ENCODE assay signal across 22 cellular contexts in the genomic region with DNA sequence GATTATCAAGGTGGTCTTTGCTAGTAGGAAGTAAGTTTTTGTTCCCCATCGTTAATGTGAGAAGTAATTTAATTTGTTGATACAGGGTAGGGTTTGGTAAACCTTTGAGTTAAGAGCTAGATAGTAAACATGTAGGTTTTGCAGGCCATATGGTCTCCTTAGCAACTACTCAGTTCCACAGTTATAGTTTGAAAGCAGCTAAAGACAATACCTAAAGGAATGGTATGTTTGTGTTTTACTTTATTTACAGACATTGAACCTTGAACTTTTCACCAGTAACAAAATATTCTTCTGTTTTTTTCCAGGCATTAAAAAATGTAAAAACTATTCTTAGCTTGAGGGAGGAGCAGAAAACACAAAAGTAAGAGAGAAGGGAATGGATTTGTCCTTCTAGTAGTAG. TPM values are rescaled to one million over a fixed set of nuclear protein-coding genes. Genes with fewer than 3 reads are reported as not detected.
A peak's percentile ranks its signal among the peaks of the same experiment; 100 is the strongest.
DNase-seq lines count a peak whose midpoint lies in the region; ATAC-seq, FAIRE-seq and TF ChIP-seq lines count a peak whose summit lies in the region.
"Had no signal": no experiment of that assay in that cellular context is flagged by ENCODE, and none has a peak within 500 bp of the region (broad histone marks: within the 10 kb centered on the region; RNA-seq: fewer than 3 reads in every experiment).

No MANE protein-coding gene starts in this region.

- in situ Hi-C loops in gastrocnemius medialis (cut with MboI; ENCODE audit: low sequenced_read_pairs in 4 of 4), result loop anchor here in 1 of 4 donors (10.0 kb wide), 1 partner anchor 90 kb away; no protein-coding TSS in a partner anchor

- no peaks in the 10 kb centered on the region for H3K36me3 ChIP-seq in KMS-11 (ENCODE audit: insufficient read depth)
- no peaks in the 10 kb centered on the region for H3K36me3 ChIP-seq in hepatocyte (replicated peaks; ENCODE audit: insufficient read depth, low read depth)
- H3K36me3 ChIP-seq in gastrocnemius medialis, result no peaks in the 10 kb centered on the region

- no peaks in the 10 kb centered on the region for H3K9me2 ChIP-seq in hepatocyte (replicated peaks; ENCODE audit: insufficient read depth)

- H4K20me1 ChIP-seq in KMS-11 (ENCODE audit: insufficient read depth) (no peaks in the 10 kb centered on the region), hepatocyte (ENCODE audit: insufficient read depth, poor library complexity, severe bottlenecking) (no peaks in the 10 kb centered on the region)

- no peak for TF ChIP-seq CTCF in KMS-11 (conservative IDR thresholded peaks at IDR 0.05; ENCODE audit: low read depth, low read length)
- TF ChIP-seq CTCF in hepatocyte (IDR thresholded peaks at IDR 0.05; ENCODE audit: poor library complexity), result no peak
- no peak for TF ChIP-seq CTCF in gastrocnemius medialis (IDR thresholded peaks at IDR 0.05 in 4 of 5, conservative IDR thresholded peaks at IDR 0.05 in 1 of 5)

- FAIRE-seq in RCC 7860 (lab: Jason Lieb, UNC), result no peak
- FAIRE-seq: endometrium, frontal cortex had no signal

- peak; percentile 15 for DNase-seq in NCI-H2171 treated with DMSO at 0.1 percent for 48 hours (lab: John Stamatoyannopoulos, UW)
- DNase-seq in NCI-H2171 (lab: John Stamatoyannopoulos, UW), result no peak
- no peak for DNase-seq in hepatocyte (ENCODE audit: low spot score)
- DNase-seq in gastrocnemius medialis, result no peak
- DNase-seq in RCC 7860 (ENCODE audit: low spot score), result no peak
- DNase-seq: 8988T; activated CD4-positive, CD25-positive, alpha-beta regulatory T cell; CD4-positive, alpha-beta T cell; cerebellar nuclear complex; KG1; mesenchymal stem cell; NK-92 treated with Interleukin-12 subunit alpha and Interleukin-12 subunit beta, amount 100 ng/mL, for 24 hours; nucleus accumbens; SHP77; stimulated activated naive CD4-positive, alpha-beta T cell; T-helper 2 cell had no signal

- H2AFZ ChIP-seq in KMS-11 (ENCODE audit: low read depth), result no peak overlapping the region
- no peak overlapping the region for H2AFZ ChIP-seq in hepatocyte

- intact Hi-C loops in gastrocnemius medialis (cut with DNase I; ENCODE audit: low total_unique reads), result loop anchor here (2.0 kb wide), 1 partner anchor 24 kb away; no protein-coding TSS in a partner anchor

- no peaks in the 10 kb centered on the region for H3K9me3 ChIP-seq in hepatocyte (ENCODE audit: low read depth)
- no peaks in the 10 kb centered on the region for H3K9me3 ChIP-seq in gastrocnemius medialis

- H3K79me2 ChIP-seq in KMS-11 (ENCODE audit: insufficient read depth, low read depth) (no peaks in the 10 kb centered on the region), hepatocyte (peaks cover 33% of the 10 kb centered on the region)

- H3K4me1 ChIP-seq in KMS-11 (ENCODE audit: low read depth, poor library complexity, severe bottlenecking), result peaks cover 10% of the 10 kb centered on the region
- peaks cover 8% of the 10 kb centered on the region for H3K4me1 ChIP-seq in hepatocyte (ENCODE audit: insufficient read depth)
- peaks cover 27 to 47% of the 10 kb centered on the region in 2 donors for H3K4me1 ChIP-seq in gastrocnemius medialis

- WGBS in hepatocyte (ENCODE audit: low lambda C conversion rate, missing lambda C conversion rate), result 51% methylated on average over 1 of the region's 1 CpG

- no peak for ATAC-seq in gastrocnemius medialis
- no peak for ATAC-seq in HG03097 (IDR thresholded peaks at IDR 0.05; ENCODE audit: low FRiP score, unreplicated experiment)
- no peak for ATAC-seq in GM19324 (IDR thresholded peaks at IDR 0.05; ENCODE audit: low FRiP score, unreplicated experiment)

- H3K9ac ChIP-seq in KMS-11, result no peak overlapping the region

- H3K27me3 ChIP-seq in KMS-11 (ENCODE audit: insufficient read depth, low read depth) (no peaks in the 10 kb centered on the region), hepatocyte (no peaks in the 10 kb centered on the region), gastrocnemius medialis (no peaks in the 10 kb centered on the region)

- peak overlapping the region; percentile 48; the same call in 1 of the 2 replicates for H3K4me2 ChIP-seq in KMS-11
- peak overlapping the region; percentile 83 for H3K4me2 ChIP-seq in hepatocyte

- H3K4me3 ChIP-seq in KMS-11 (IDR thresholded peaks at IDR 0.05; ENCODE audit: insufficient read depth, low read depth, low read length) (no peak overlapping the region), hepatocyte (no peak overlapping the region), gastrocnemius medialis (peak overlapping the region; percentile 63 to 86 (median 80))

- no peak for TF ChIP-seq POLR2A in gastrocnemius medialis (IDR thresholded peaks at IDR 0.05)

- no peak overlapping the region for H3K27ac ChIP-seq in KMS-11
- H3K27ac ChIP-seq in hepatocyte, result peak overlapping the region; percentile 92
- peak overlapping the region; percentile 96 to 97 (median 96) for H3K27ac ChIP-seq in gastrocnemius medialis

RNA-seq across cellular contexts. Expression of a gene that starts 1.7 kb away (rescaled TPM):
- total RNA-seq in hepatocyte, result 6.5 and 8.1 TPM in 2 replicates
- 8.7 and 13.5 TPM in 2 replicates for polyA plus RNA-seq in hepatocyte
- total RNA-seq in gastrocnemius medialis, result 100 to 1,000 TPM; 208 to 439 (median 295) TPM
- total RNA-seq: activated CD8-positive, alpha-beta memory T cell treated with anti-CD3 and anti-CD28 coated beads for 36 hours; CD4-positive, alpha-beta T cell had no signal

Comparison
In these comparisons a context has a peak if more than half of its experiments do, and no peak if none do; other contexts are left out.
1. H3K4me3 ChIP-seq: peak in gastrocnemius medialis (4 of 4); none in KMS-11 (single experiment) and hepatocyte (single experiment).
2. RNA of a gene that starts 1.7 kb away (total RNA-seq): 208 to 439 TPM in gastrocnemius medialis; 6.5 to 8.1 TPM in hepatocyte; every median in the first group is over 10 times any median in the second.